In genomic region chr1:12171206-12172041, GRCh38 we compare ENCODE assay signal across 13 cellular contexts. TPM values are rescaled to one million over a fixed set of nuclear protein-coding genes. Genes with fewer than 3 reads are reported as not detected.
DNase-seq lines count a peak whose midpoint lies in the region; ATAC-seq, FAIRE-seq and TF ChIP-seq lines count a peak whose summit lies in the region.
"Had no signal": no experiment of that assay in that cellular context is flagged by ENCODE, and none has a peak within 500 bp of the region (broad histone marks: within the 10 kb centered on the region; RNA-seq: fewer than 3 reads in every experiment).

No MANE protein-coding gene starts in this region.

- peaks cover 62% of the 10 kb centered on the region for H3K36me3 Mint-ChIP-seq in activated CD4-positive, alpha-beta T cell treated with anti-CD3 and anti-CD28 coated beads for 36 hours (ENCODE audit: low read depth)

- CTCF ChIA-PET in activated CD4-positive, alpha-beta T cell treated with anti-CD3 and anti-CD28 coated beads for 36 hours (lab: Charles Lee), result interaction anchor here (0.6 to 1.0 kb wide), 2 partner anchors 51 to 1479 kb away, joined by 3 to 4 read pairs; no protein-coding TSS in a partner anchor
- CTCF ChIA-PET in IMR-90 (lab: Yijun Ruan, JAX) (no interaction called here), GM12878 (lab: Yijun Ruan, JAX) (interaction anchor here (0.7 to 1.6 kb wide), 7 partner anchors 9 to 38 kb away, joined by 3 to 8 read pairs (median 3); no protein-coding TSS in a partner anchor)

- H3K14ac ChIP-seq in IMR-90 (replicated peaks; ENCODE audit: low read depth, low read length), result no peak overlapping the region

- SMC1A ChIA-PET in GM12878 (lab: Charles Lee; ENCODE audit: uncharacterized antibody, unreplicated experiment), result interaction anchor here (1.1 to 20.8 kb wide), 4 partner anchors 8 to 47 kb away, joined by 3 to 347 read pairs (median 11); no protein-coding TSS in a partner anchor

- H3K56ac ChIP-seq in IMR-90 (ENCODE audit: extremely low read depth, insufficient read depth, low read length), result no peak overlapping the region

- BruUV-seq in IMR-90 (replicated peaks; lab: Mats Ljungman, UMichigan) (no TSS peak), GM12878 (replicated peaks; lab: Mats Ljungman, UMichigan) (no TSS peak)

- H3K18ac ChIP-seq in IMR-90 (ENCODE audit: low read depth, low read length), result no peak overlapping the region

- peak; percentile 37 for ATAC-seq in activated CD4-positive, alpha-beta T cell treated with anti-CD3 and anti-CD28 coated beads for 36 hours
- ATAC-seq in IMR-90 (ENCODE audit: low read depth) (no peak), GM12878 (peak; percentile 23), gastrocnemius medialis (no peak), GM18498 (IDR thresholded peaks at IDR 0.05; ENCODE audit: unreplicated experiment) (no peak), GM18520 (IDR thresholded peaks at IDR 0.05; ENCODE audit: unreplicated experiment) (no peak)
- ATAC-seq: left colon had no signal

- H2BK20ac ChIP-seq in IMR-90 (ENCODE audit: low read depth, low read length), result no peak overlapping the region

- no peak overlapping the region for H2BK15ac ChIP-seq in IMR-90 (ENCODE audit: low read depth, low read length)

- H4K5ac ChIP-seq in IMR-90 (ENCODE audit: low read depth, low read length), result no peak overlapping the region

- peak; percentile 62 for DNase-seq in activated CD4-positive, alpha-beta T cell treated with anti-CD3 and anti-CD28 coated beads for 36 hours
- DNase-seq in activated CD4-positive, alpha-beta T cell treated with anti-CD3 and anti-CD28 coated beads for 48 hours, result no peak
- no peak for DNase-seq in IMR-90
- DNase-seq in GM12878 (ENCODE audit: low read depth, low spot score), result no peak
- no peak for DNase-seq in gastrocnemius medialis
- DNase-seq in NCI-H2171 (lab: John Stamatoyannopoulos, UW), result no peak
- DNase-seq: 8988T, GM23248, left colon had no signal

- peak overlapping the region; percentile 73 for H3K4me3 Mint-ChIP-seq in activated CD4-positive, alpha-beta T cell treated with anti-CD3 and anti-CD28 coated beads for 36 hours

- 0 out of 2 replicates have a peak overlapping the region, but pooled peaks have one; percentile 32 for H2AK5ac ChIP-seq in IMR-90 (ENCODE audit: low read depth, low read length)

- H3K4me1 ChIP-seq in IMR-90 (ENCODE audit: control insufficient read depth, insufficient read depth, low read length) (peaks cover 15% of the 10 kb centered on the region), GM12878 (ENCODE audit: control insufficient read depth, insufficient read depth, low read length) (peaks cover 40% of the 10 kb centered on the region), gastrocnemius medialis (peaks cover 22 to 49% of the 10 kb centered on the region in 2 donors)
- H3K4me1 ChIP-seq: parathyroid adenoma had no signal

- no peak overlapping the region for H2BK120ac ChIP-seq in IMR-90 (ENCODE audit: low read depth, low read length)

- RAD21 ChIA-PET in GM12878 (lab: Charles Lee; ENCODE audit: unreplicated experiment), result interaction anchor here (1.1 to 8.2 kb wide), 5 partner anchors 9 to 47 kb away, joined by 4 to 119 read pairs (median 5); no protein-coding TSS in a partner anchor

- no peak overlapping the region for H3K9ac ChIP-seq in IMR-90 (ENCODE audit: low read depth, low read length)
- no peak overlapping the region for H3K9ac ChIP-seq in GM12878 (ENCODE audit: control insufficient read depth, insufficient read depth, low read length)
- H3K9ac ChIP-seq: GM23248, parathyroid adenoma had no signal

- H2AK9ac ChIP-seq in IMR-90 (replicated peaks; ENCODE audit: low read depth, low read length, poor library complexity), result peak overlapping the region; percentile 38

- peaks cover 3% of the 10 kb centered on the region for H3K9me3 Mint-ChIP-seq in activated CD4-positive, alpha-beta T cell treated with anti-CD3 and anti-CD28 coated beads for 36 hours (ENCODE audit: low read depth)

- H3K79me1 ChIP-seq in IMR-90 (ENCODE audit: low read depth in 1 of 2, low read length in 2 of 2), result peaks cover 1 to 10% of the 10 kb centered on the region in 2 experiments; a peak in 1 of 4 replicates

- H3K79me2 ChIP-seq in GM12878 (ENCODE audit: control insufficient read depth, insufficient read depth, low read length), result peaks cover 89% of the 10 kb centered on the region
- H3K79me2 ChIP-seq: parathyroid adenoma had no signal

- H4K20me1 ChIP-seq in IMR-90 (ENCODE audit: insufficient read depth, low read length) (no peaks in the 10 kb centered on the region; the same call in 1 of the 2 replicates), GM12878 (ENCODE audit: control insufficient read depth, insufficient read depth) (peaks cover 6% of the 10 kb centered on the region; the same call in 1 of the 2 replicates)

- no peak overlapping the region for H4K91ac ChIP-seq in IMR-90 (ENCODE audit: insufficient read depth, low read depth, low read length)

- peaks cover 80% of the 10 kb centered on the region for H3K4me1 Mint-ChIP-seq in activated CD4-positive, alpha-beta T cell treated with anti-CD3 and anti-CD28 coated beads for 36 hours

- TF ChIP-seq CTCF in IMR-90 (conservative IDR thresholded peaks at IDR 0.05; ENCODE audit: low read depth, low read length) (no peak), GM12878 (IDR thresholded peaks at IDR 0.05 in 2 of 3, conservative IDR thresholded peaks at IDR 0.05 in 1 of 3; ENCODE audit: control insufficient read depth in 2 of 3, extremely low read depth in 1 of 3, insufficient read depth in 1 of 3, low read depth in 3 of 3, low read length in 3 of 3) (no peak), gastrocnemius medialis (IDR thresholded peaks at IDR 0.05 in 4 of 5, conservative IDR thresholded peaks at IDR 0.05 in 1 of 5) (no peak)

- intact Hi-C loops in activated CD4-positive, alpha-beta T cell treated with anti-CD3 and anti-CD28 coated beads for 36 hours (cut with DNase I, micrococcal nuclease), result loop anchor here in 1 of 2 experiments (5.0 to 10.0 kb wide), 3 partner anchors 244 to 897 kb away; partner anchors contain the start of genes KIAA2013 and UBIAD1
- intact Hi-C loops in IMR-90 (cut with micrococcal nuclease), result no loop called here
- intact Hi-C loops in GM12878 (cut with micrococcal nuclease; ENCODE audit: unreplicated experiment), result loop anchor here (5.0 kb wide), 1 partner anchor 34 kb away; no protein-coding TSS in a partner anchor
- intact Hi-C loops in gastrocnemius medialis (cut with DNase I; ENCODE audit: low total_unique reads), result no loop called here

- H3K9me3 ChIP-seq in IMR-90 (ENCODE audit: control insufficient read depth, insufficient read depth, low read length), result no peaks in the 10 kb centered on the region
- no peaks in the 10 kb centered on the region for H3K9me3 ChIP-seq in GM12878 (replicated peaks; ENCODE audit: control insufficient read depth, insufficient read depth, low read length)
- H3K9me3 ChIP-seq in gastrocnemius medialis, result no peaks in the 10 kb centered on the region
- H3K9me3 ChIP-seq: suprapubic skin had no signal

- TF ChIP-seq RAD21 in IMR-90 (IDR thresholded peaks at IDR 0.05; ENCODE audit: low read length) (no peak), GM12878 (IDR thresholded peaks at IDR 0.05; ENCODE audit: insufficient read depth, low read depth, low read length) (no peak)

- no peak for TF ChIP-seq POLR2A in IMR-90 (IDR thresholded peaks at IDR 0.05; ENCODE audit: low read depth, low read length)
- TF ChIP-seq POLR2A in GM12878 (IDR thresholded peaks at IDR 0.05; ENCODE audit: low read depth, low read length), result no peak
- no peak for TF ChIP-seq POLR2A in gastrocnemius medialis (IDR thresholded peaks at IDR 0.05)

- H3K27ac ChIP-seq in IMR-90 (ENCODE audit: insufficient read depth, low read length) (no peak overlapping the region), GM12878 (ENCODE audit: control insufficient read depth, insufficient read depth) (peak overlapping the region; percentile 20; the same call in 1 of the 2 replicates), gastrocnemius medialis (peak overlapping the region; percentile 57 to 85 (median 78))
- H3K27ac ChIP-seq: GM23248 had no signal

- no peaks in the 10 kb centered on the region for H3K27me3 ChIP-seq in IMR-90 (ENCODE audit: control insufficient read depth, insufficient read depth, low read length)
- no peaks in the 10 kb centered on the region for H3K27me3 ChIP-seq in GM12878 (replicated peaks in 1 of 2; ENCODE audit: control insufficient read depth in 2 of 2, insufficient read depth in 2 of 2, low read length in 1 of 2)
- peaks cover 0 to 4% (median 0%) of the 10 kb centered on the region in 3 donors for H3K27me3 ChIP-seq in gastrocnemius medialis

- 0 out of 2 replicates have a peak, but pooled peaks cover 5% of the 10 kb centered on the region for H3K9me1 ChIP-seq in IMR-90 (ENCODE audit: insufficient read depth, low read length)

- dilution Hi-C loops in IMR-90 (cut with HindIII; ENCODE audit: low sequenced_read_pairs, unreplicated experiment), result no loop called here

- POLR2A ChIA-PET in activated CD4-positive, alpha-beta T cell treated with anti-CD3 and anti-CD28 coated beads for 36 hours (lab: Charles Lee), result no interaction called here
- POLR2A ChIA-PET in IMR-90 (lab: Charles Lee; ENCODE audit: unreplicated experiment), result no interaction called here
- POLR2A ChIA-PET in GM12878 (lab: Charles Lee), result interaction anchor here (0.8 to 2.0 kb wide), 5 partner anchors 9 to 107 kb away, joined by 3 to 9 read pairs (median 3); no protein-coding TSS in a partner anchor

- H3K4me2 ChIP-seq in IMR-90 (ENCODE audit: low read depth, low read length), result no peak overlapping the region
- peak overlapping the region; percentile 78 for H3K4me2 ChIP-seq in GM12878 (ENCODE audit: control insufficient read depth, insufficient read depth)

- WGBS in IMR-90 (ENCODE audit: extremely low coverage in 2 of 2, insufficient read length in 1 of 2), 2 experiments, result 95% methylated on average over 6 of the region's 12 CpGs; no CpG with 5 or more reads in 1 of the 2 experiments
- WGBS in GM12878 (ENCODE audit: insufficient coverage, insufficient replicate concordance, low lambda C conversion rate, missing lambda C conversion rate), result 71% methylated on average over 11 of the region's 12 CpGs

- no peak for FAIRE-seq in GM12878 (lab: Jason Lieb, UNC)

- H2AFZ ChIP-seq in IMR-90 (replicated peaks; ENCODE audit: low read length, poor library complexity) (no peak overlapping the region), GM12878 (ENCODE audit: control insufficient read depth, low read depth, low read length) (no peak overlapping the region)
- H2AFZ ChIP-seq: GM23248, parathyroid adenoma had no signal

- no peak overlapping the region for H3K4me3 ChIP-seq in IMR-90 (ENCODE audit: insufficient read depth, low read depth, low read length)
- peak overlapping the region; percentile 59 for H3K4me3 ChIP-seq in GM12878
- H3K4me3 ChIP-seq in gastrocnemius medialis, result no peak overlapping the region
- H3K4me3 ChIP-seq: GM23248, suprapubic skin had no signal

- H3K27ac Mint-ChIP-seq in activated CD4-positive, alpha-beta T cell treated with anti-CD3 and anti-CD28 coated beads for 36 hours, result peak overlapping the region; percentile 97

- no peak overlapping the region for H2BK5ac ChIP-seq in IMR-90 (ENCODE audit: low read depth, low read length, poor library complexity, severe bottlenecking)

- no peak overlapping the region for H3K4ac ChIP-seq in IMR-90 (ENCODE audit: low read depth, low read length)

- no peak overlapping the region for H4K8ac ChIP-seq in IMR-90 (ENCODE audit: low read depth in 2 of 2, low read length in 2 of 2)

- H3K23ac ChIP-seq in IMR-90 (ENCODE audit: low read depth, low read length), result no peak overlapping the region

- no peaks in the 10 kb centered on the region for H3K27me3 Mint-ChIP-seq in activated CD4-positive, alpha-beta T cell treated with anti-CD3 and anti-CD28 coated beads for 36 hours

- TF ChIP-seq EP300 in GM12878 (IDR thresholded peaks at IDR 0.05; ENCODE audit: borderline replicate concordance in 1 of 2, control insufficient read depth in 1 of 2, low read depth in 2 of 2, low read length in 2 of 2), result no peak

- in situ Hi-C loops in IMR-90 (cut with MboI; ENCODE audit: low sequenced_read_pairs) (no loop called here), GM12878 (cut with MboI) (loop anchor here (25.0 kb wide), 1 partner anchor 1566 kb away; no protein-coding TSS in a partner anchor), gastrocnemius medialis (cut with MboI; ENCODE audit: low sequenced_read_pairs in 4 of 4) (no loop called here)

- H3K36me3 ChIP-seq in IMR-90 (ENCODE audit: control insufficient read depth, insufficient read depth, low read length) (no peaks in the 10 kb centered on the region), GM12878 (ENCODE audit: control insufficient read depth in 2 of 2, insufficient read depth in 2 of 2, low read length in 1 of 2) (peaks cover 5 to 8% of the 10 kb centered on the region in 2 experiments), gastrocnemius medialis (no peaks in the 10 kb centered on the region)
- H3K36me3 ChIP-seq: suprapubic skin had no signal

RNA-seq across cellular contexts. Expression of gene TNFRSF1B, which starts 4.6 kb away (rescaled TPM):
- total RNA-seq in activated CD4-positive, alpha-beta T cell treated with anti-CD3 and anti-CD28 coated beads for 36 hours, result 100 to 1,000 TPM; 107 to 116 TPM
- total RNA-seq in IMR-90 (2012; rRNA removed) (4.3 and 5.0 TPM in 2 replicates), GM12878 (2014; rRNA removed) (33.0 and 39.9 TPM in 2 replicates), GM12878 (2014; rRNA removed; fragmentation: Illumina TruSeq; extraction: Trizol) (22.4 and 24.4 TPM in 2 replicates), GM12878 (2021) (78.8 and 87.2 TPM in 2 replicates), gastrocnemius medialis (10 to 100 TPM; 14.0 to 29.5 (median 18.8) TPM)
- polyA plus RNA-seq in IMR-90 (2012; rRNA removed) (8.6 and 8.9 TPM in 2 replicates), GM12878 (2011; rRNA removed) (35.0 and 66.4 TPM in 2 replicates), GM12878 (2014; fragmentation: Illumina TruSeq; extraction: Trizol) (15.0 and 32.4 TPM in 2 replicates), GM12878 (2014; fragmentation: Nextera tagmentation; extraction: Ambion mirVana) (10 to 100 TPM; 10.1 to 11.6 TPM), GM12878 (2014; rRNA removed) (47.3 and 53.1 TPM in 2 replicates), GM12878 (2016; fragmentation: Nextera tagmentation; extraction: Ambion mirVana) (10 to 100 TPM; 34.8 to 47.5 TPM)
- polyA plus RNA-seq in IMR-90 (2012; cell fraction: cytosol; rRNA removed), result 6.3 and 11.9 TPM in 2 replicates
- 4.3 and 6.7 TPM in 2 replicates for polyA plus RNA-seq in IMR-90 (2012; cell fraction: nucleus; rRNA removed; ENCODE audit: low replicate concordance)
- total RNA-seq in GM12878 (2013; cell fraction: nucleolus; rRNA removed), result 88.1 and 95.5 TPM in 2 replicates
- polyA plus RNA-seq in GM12878 (2011; ENCODE audit: low read depth), result 22.2 TPM
- 84.0 and 115 TPM in 2 replicates for polyA plus RNA-seq in GM12878 (2011; cell fraction: cytosol; rRNA removed)
- polyA plus RNA-seq in GM12878 (2011; cell fraction: nucleus; rRNA removed), result 23.9 and 33.3 TPM in 2 replicates
- polyA plus RNA-seq in GM12878 (2012), result 50.4 and 50.7 TPM in 2 replicates
- polyA minus RNA-seq in GM12878 (2011; rRNA and poly(A)+ RNA removed), result 44.6 and 88.0 TPM in 2 replicates
- 32.2 and 47.0 TPM in 2 replicates for polyA minus RNA-seq in GM12878 (2011; cell fraction: cytosol; rRNA and poly(A)+ RNA removed)
- 11.2 and 26.9 TPM in 2 replicates for polyA minus RNA-seq in GM12878 (2011; cell fraction: nucleus; rRNA and poly(A)+ RNA removed)

RNA-seq across cellular contexts. Expression of gene VPS13D, which starts 58.4 kb away (rescaled TPM):
- 10 to 100 TPM; 20.6 to 22.9 TPM for total RNA-seq in activated CD4-positive, alpha-beta T cell treated with anti-CD3 and anti-CD28 coated beads for 36 hours
- total RNA-seq in IMR-90 (2012; rRNA removed) (16.3 and 18.1 TPM in 2 replicates), GM12878 (2014; rRNA removed) (9.3 and 10.4 TPM in 2 replicates), GM12878 (2014; rRNA removed; fragmentation: Illumina TruSeq; extraction: Trizol) (12.2 and 12.9 TPM in 2 replicates), GM12878 (2021) (14.5 and 16.9 TPM in 2 replicates), gastrocnemius medialis (10 to 100 TPM; 60.9 to 91.6 (median 71.6) TPM)
- polyA plus RNA-seq in IMR-90 (2012; rRNA removed) (8.1 and 9.0 TPM in 2 replicates), GM12878 (2011; rRNA removed) (8.9 and 12.2 TPM in 2 replicates), GM12878 (2014; fragmentation: Illumina TruSeq; extraction: Trizol) (10.0 TPM in 2 replicates), GM12878 (2014; fragmentation: Nextera tagmentation; extraction: Ambion mirVana) (1 to 10 TPM; 1.4 to 1.7 TPM), GM12878 (2014; rRNA removed) (7.7 and 11.8 TPM in 2 replicates), GM12878 (2016; fragmentation: Nextera tagmentation; extraction: Ambion mirVana) (1 to 10 TPM; 4.4 to 4.9 TPM)
- 5.3 and 6.3 TPM in 2 replicates for polyA plus RNA-seq in IMR-90 (2012; cell fraction: cytosol; rRNA removed)
- polyA plus RNA-seq in IMR-90 (2012; cell fraction: nucleus; rRNA removed; ENCODE audit: low replicate concordance), result 8.3 and 19.1 TPM in 2 replicates
- 112 and 115 TPM in 2 replicates for total RNA-seq in GM12878 (2013; cell fraction: nucleolus; rRNA removed)
- 7.0 TPM for polyA plus RNA-seq in GM12878 (2011; ENCODE audit: low read depth)
- polyA plus RNA-seq in GM12878 (2011; cell fraction: cytosol; rRNA removed), result 10.3 and 11.2 TPM in 2 replicates
- 19.0 and 22.1 TPM in 2 replicates for polyA plus RNA-seq in GM12878 (2011; cell fraction: nucleus; rRNA removed)
- polyA plus RNA-seq in GM12878 (2012), result 5.5 and 8.2 TPM in 2 replicates
- 43.6 and 46.2 TPM in 2 replicates for polyA minus RNA-seq in GM12878 (2011; rRNA and poly(A)+ RNA removed)
- 9.2 and 10.8 TPM in 2 replicates for polyA minus RNA-seq in GM12878 (2011; cell fraction: cytosol; rRNA and poly(A)+ RNA removed)
- 50.2 and 76.0 TPM in 2 replicates for polyA minus RNA-seq in GM12878 (2011; cell fraction: nucleus; rRNA and poly(A)+ RNA removed)

Comparison
In these comparisons a context has a peak if more than half of its experiments do, and no peak if none do; other contexts are left out.
1. ATAC-seq: peak in activated CD4-positive, alpha-beta T cell treated with anti-CD3 and anti-CD28 coated beads for 36 hours (single experiment) and GM12878 (single experiment); none in IMR-90 (single experiment), gastrocnemius medialis (0 of 2), GM18498 (single experiment) and GM18520 (single experiment).